In genomic region chr9:18594837-18595236, GRCh38 we compare ENCODE assay signal across 28 cellular contexts.
"Had no signal": no experiment of that assay in that cellular context is flagged by ENCODE, and none has a peak within 500 bp of the region (broad histone marks: within the 10 kb centered on the region; RNA-seq: fewer than 3 reads in every experiment).

No MANE protein-coding gene starts in this region.

- H3K4me3 ChIP-seq: adrenal gland, esophagus squamous epithelium, gastrocnemius medialis had no signal

- H3K27me3 ChIP-seq: adrenal gland, esophagus squamous epithelium, gastrocnemius medialis had no signal

- H3K27ac ChIP-seq: adrenal gland, epithelial cell of prostate, gastrocnemius medialis, WERI-Rb-1 had no signal

- H3K4me1 ChIP-seq: gastrocnemius medialis had no signal

- FAIRE-seq: bronchial epithelial cell, colon had no signal

- DNase-seq: activated B cell treated with CpG ODN at 0.5 μM for 24 hours; activated CD4-positive, alpha-beta T cell treated with anti-CD3 and anti-CD28 coated beads for 48 hours; activated CD4-positive, alpha-beta T cell treated with anti-CD3 and anti-CD28 coated beads, Interleukin-2, amount 50 U/mL, for 1 hour; activated CD4-positive, alpha-beta T cell treated with anti-CD3 and anti-CD28 coated beads, Interleukin-2, amount 50 U/mL, for 48 hours; activated CD8-positive, alpha-beta memory T cell treated with anti-CD3 and anti-CD28 coated beads for 24 hours; activated CD8-positive, alpha-beta T cell treated with anti-CD3 and anti-CD28 coated beads for 36 hours; activated effector memory CD4-positive, alpha-beta T cell treated with anti-CD3 and anti-CD28 coated beads, Interleukin-2, amount 50 U/mL, for 16 hours; activated naive CD4-positive, alpha-beta T cell treated with anti-CD3 and anti-CD28 coated beads for 36 hours; activated naive CD8-positive, alpha-beta T cell treated with anti-CD3 and anti-CD28 coated beads for 36 hours; activated naive CD8-positive, alpha-beta T cell treated with anti-CD3 and anti-CD28 coated beads, Interleukin-2, amount 50 U/mL, for 24 hours; activated T-cell treated with anti-CD3 and anti-CD28 coated beads, Interleukin-2, amount 50 U/mL, for 1 hour; activated T-cell treated with anti-CD3 and anti-CD28 coated beads, Interleukin-2, amount 50 U/mL, for 48 hours; adrenal gland; cortex of kidney; dermis blood vessel endothelial cell; effector CD4-positive, alpha-beta T cell; effector memory CD8-positive, alpha-beta T cell; esophagus squamous epithelium; foreskin fibroblast; gastrocnemius medialis; glutamatergic neuron; T-helper 1 cell; T-helper 17 cell; T1000; WERI-Rb-1 had no signal

- H3K36me3 ChIP-seq: adrenal gland, esophagus squamous epithelium, gastrocnemius medialis, WERI-Rb-1 had no signal
